ENCODE assay signal across 3 cellular contexts in genomic region chr19:51837145-51837544, GRCh38.
A peak's percentile ranks its signal among the peaks of the same experiment; 100 is the strongest.
TF ChIP-seq lines count a peak whose summit lies in the region.

No MANE protein-coding gene starts in this region.

TF ChIP-seq in liver, 16 proteins besides CTCF, POLR2A, EP300 and RAD21:
- TF ChIP-seq FOXA1 (IDR thresholded peaks at IDR 0.05) (no peak), HNF4G (IDR thresholded peaks at IDR 0.05) (no peak), FOXA2 (IDR thresholded peaks at IDR 0.05) (no peak), YY1 (IDR thresholded peaks at IDR 0.05) (no peak), NR2F2 (IDR thresholded peaks at IDR 0.05) (no peak), EGR1 (IDR thresholded peaks at IDR 0.05; ENCODE audit: low read depth in 2 of 2) (no peak), GABPA (IDR thresholded peaks at IDR 0.05 in 1 of 2, conservative IDR thresholded peaks at IDR 0.05 in 1 of 2) (no peak), REST (IDR thresholded peaks at IDR 0.05) (no peak), ZBTB33 (IDR thresholded peaks at IDR 0.05) (no peak), ATF3 (IDR thresholded peaks at IDR 0.05) (no peak), SP1 (IDR thresholded peaks at IDR 0.05) (no peak), HNF4A (conservative IDR thresholded peaks at IDR 0.05) (no peak), TAF1 (conservative IDR thresholded peaks at IDR 0.05) (no peak), MAX (IDR thresholded peaks at IDR 0.05) (no peak)

TF ChIP-seq in HepG2, 621 proteins besides CTCF, POLR2A, EP300 and RAD21:
- no peak for TF ChIP-seq KDM3A (CRISPR knock-in tag; IDR thresholded peaks at IDR 0.05; ENCODE audit: low read depth)
- no peak for TF ChIP-seq ZFP91 (CRISPR knock-in tag; IDR thresholded peaks at IDR 0.05; ENCODE audit: borderline replicate concordance)
- no peak for TF ChIP-seq RBM39 (IDR thresholded peaks at IDR 0.05; ENCODE audit: low read depth, low read length, poor library complexity, severe bottlenecking)
- no peak for TF ChIP-seq ZBTB1 (CRISPR knock-in tag; IDR thresholded peaks at IDR 0.05; ENCODE audit: borderline replicate concordance)
- TF ChIP-seq ATM (IDR thresholded peaks at IDR 0.05; ENCODE audit: borderline replicate concordance) = no peak
- no peak for TF ChIP-seq ZNF589 (CRISPR knock-in tag; conservative IDR thresholded peaks at IDR 0.05)
- TF ChIP-seq ZBTB37 (CRISPR knock-in tag; IDR thresholded peaks at IDR 0.05) = no peak
- no peak for TF ChIP-seq ZNF549 (CRISPR knock-in tag; IDR thresholded peaks at IDR 0.05)
- TF ChIP-seq HES4 (CRISPR knock-in tag; IDR thresholded peaks at IDR 0.05; ENCODE audit: borderline replicate concordance) = no peak
- no peak for TF ChIP-seq ZSCAN31 (CRISPR knock-in tag; IDR thresholded peaks at IDR 0.05; ENCODE audit: low read depth)
- no peak for TF ChIP-seq ZNF543 (CRISPR knock-in tag; IDR thresholded peaks at IDR 0.05)
- no peak for TF ChIP-seq SP140L (CRISPR knock-in tag; IDR thresholded peaks at IDR 0.05; ENCODE audit: borderline replicate concordance)
- TF ChIP-seq RXRB (CRISPR knock-in tag; IDR thresholded peaks at IDR 0.05; ENCODE audit: borderline replicate concordance) = no peak
- no peak for TF ChIP-seq MIER3 (CRISPR knock-in tag; IDR thresholded peaks at IDR 0.05; ENCODE audit: borderline replicate concordance)
- no peak for TF ChIP-seq ZNF788 (CRISPR knock-in tag; IDR thresholded peaks at IDR 0.05; ENCODE audit: borderline replicate concordance)

TF ChIP-seq in K562, 482 proteins besides CTCF, POLR2A, EP300 and RAD21:
- TF ChIP-seq DACH1 (IDR thresholded peaks at IDR 0.05; ENCODE audit: partially characterized antibody) (no peak), RBM25 (IDR thresholded peaks at IDR 0.05; ENCODE audit: low read depth, low read length, severe bottlenecking) (peak; percentile 59), ATF6 (CRISPR knock-in tag; IDR thresholded peaks at IDR 0.05) (no peak), ZNF511 (CRISPR knock-in tag; IDR thresholded peaks at IDR 0.05) (no peak), MTA3 (IDR thresholded peaks at IDR 0.05; ENCODE audit: borderline replicate concordance) (no peak), HNRNPUL1 (IDR thresholded peaks at IDR 0.05; ENCODE audit: low read length) (no peak), RBM22 (IDR thresholded peaks at IDR 0.05; ENCODE audit: low read depth, low read length, poor library complexity, severe bottlenecking) (no peak), ZNF778 (CRISPR knock-in tag; IDR thresholded peaks at IDR 0.05) (no peak), ZNF146 (CRISPR knock-in tag; IDR thresholded peaks at IDR 0.05; ENCODE audit: unreplicated experiment) (no peak), RBM17 (IDR thresholded peaks at IDR 0.05; ENCODE audit: borderline replicate concordance, low read depth, low read length) (no peak), NFYB (IDR thresholded peaks at IDR 0.05; ENCODE audit: extremely low read depth, insufficient read length) (peak; percentile 59)
TF ChIP-seq in K562: peak in this region for 2.
